Comparison of ENCODE assay signal across 8 cellular contexts in genomic region chr5:144170276-144171024, GRCh38. TPM values are rescaled to one million over a fixed set of nuclear protein-coding genes. Genes with fewer than 3 reads are reported as not detected.
A peak's percentile ranks its signal among the peaks of the same experiment; 100 is the strongest.
DNase-seq lines count a peak whose midpoint lies in the region; ATAC-seq and TF ChIP-seq lines count a peak whose summit lies in the region.

TSS of gene KCTD16 (plus strand) at chr5:144170873.
TSS of gene YIPF5 (minus strand) at chr5:144170659. CDS start at chr5:144169955, 704 bp downstream.

- DNase-seq in NCI-H1694 treated with DMSO at 0.1 percent for 48 hours (lab: John Stamatoyannopoulos, UW) (peak; percentile 91), T-helper 17 cell (peak; percentile 89 to 96 (median 95)), anterior cingulate cortex (lab: John Stamatoyannopoulos, UW) (peak; percentile 71 to 97 (median 91)), right atrium auricular region (ENCODE audit: low spot score) (peak; percentile 94), prostate gland (ENCODE audit: low spot score) (peak; percentile 95)

- peak within 1 kb of the TSS; percentile 79 to 81 for H3K27ac ChIP-seq in right atrium auricular region
- H3K27ac ChIP-seq in prostate gland, result peak within 1 kb of the TSS; percentile 67 to 68
- peak within 1 kb of the TSS; percentile 57 for H3K27ac ChIP-seq in urinary bladder (ENCODE audit: low read depth)

- H3K9me3 ChIP-seq in T-helper 17 cell (ENCODE audit: control insufficient read depth, low read length, poor library complexity, severe bottlenecking), result no peaks in the 10 kb centered on the region
- no peaks in the 10 kb centered on the region for H3K9me3 ChIP-seq in right atrium auricular region
- H3K9me3 ChIP-seq in prostate gland, result no peaks in the 10 kb centered on the region

- H3K4me1 ChIP-seq in right atrium auricular region (peaks cover 0 to 21% of the 10 kb centered on the region in 2 donors), prostate gland (replicated peaks) (no peaks in the 10 kb centered on the region), urinary bladder (ENCODE audit: insufficient read depth) (peaks cover 2% of the 10 kb centered on the region)

- peaks cover 2% of the 10 kb centered on the region for H3K36me3 Mint-ChIP-seq in T-helper 17 cell (ENCODE audit: low read depth)

- H3K4me3 ChIP-seq in right atrium auricular region, result peak within 1 kb of the TSS; percentile 76 to 79
- peak within 1 kb of the TSS; percentile 84 to 86 for H3K4me3 ChIP-seq in prostate gland
- peak within 1 kb of the TSS; percentile 85 for H3K4me3 ChIP-seq in urinary bladder (ENCODE audit: low read depth, low read length)

- H3K27me3 ChIP-seq in right atrium auricular region (no peaks in the 10 kb centered on the region), prostate gland (replicated peaks; ENCODE audit: insufficient read depth) (no peaks in the 10 kb centered on the region)

- TF ChIP-seq POLR2A in prostate gland (IDR thresholded peaks at IDR 0.05), result peak; percentile 59

- H3K36me3 ChIP-seq in right atrium auricular region, result peaks cover 6% of the 10 kb centered on the region
- no peaks in the 10 kb centered on the region for H3K36me3 ChIP-seq in prostate gland
- H3K36me3 ChIP-seq in urinary bladder (ENCODE audit: insufficient read depth), result no peaks in the 10 kb centered on the region

- no peaks in the 10 kb centered on the region for H3K27me3 Mint-ChIP-seq in T-helper 17 cell

- TF ChIP-seq CTCF in right atrium auricular region (IDR thresholded peaks at IDR 0.05) (no peak), prostate gland (IDR thresholded peaks at IDR 0.05) (no peak)

- under 1% methylated on average over 39 of the region's 39 CpGs for WGBS in prostate gland
- under 1% methylated on average over 39 of the region's 39 CpGs for WGBS in urinary bladder

- intact Hi-C loops in prostate gland (cut with DNase I), result no loop called here

- peaks cover 25% of the 10 kb centered on the region for H3K4me1 Mint-ChIP-seq in T-helper 17 cell

- peak within 1 kb of the TSS; percentile 98 for H3K27ac Mint-ChIP-seq in T-helper 17 cell

- peak within 1 kb of the TSS; percentile 98 for H3K4me3 Mint-ChIP-seq in T-helper 17 cell

- ATAC-seq in GM18499 (IDR thresholded peaks at IDR 0.05; ENCODE audit: insufficient read depth, unreplicated experiment), result peak; percentile 100
- ATAC-seq in HG02938 (IDR thresholded peaks at IDR 0.05; ENCODE audit: unreplicated experiment), result peak; percentile 99
- peak; percentile 97 for ATAC-seq in T-helper 17 cell

RNA-seq across cellular contexts. Expression of gene KCTD16, which starts in this region (rescaled TPM):
- not detected for total RNA-seq in T-helper 17 cell
- total RNA-seq in right atrium auricular region, result under 1 TPM; 0.04 to 0.28 TPM
- under 1 TPM; 0.14 to 0.62 TPM for total RNA-seq in prostate gland
- total RNA-seq in urinary bladder, result 1.6 TPM
- 0.06 TPM for polyA plus RNA-seq in urinary bladder

RNA-seq across cellular contexts. Expression of gene YIPF5, which starts in this region (rescaled TPM):
- 10 to 100 TPM; 40.3 to 46.6 TPM for total RNA-seq in T-helper 17 cell
- total RNA-seq in right atrium auricular region, result 10 to 100 TPM; 24.1 to 30.0 TPM
- 10 to 100 TPM; 34.4 to 45.3 TPM for total RNA-seq in prostate gland
- total RNA-seq in urinary bladder, result 76.2 TPM
- polyA plus RNA-seq in urinary bladder, result 24.2 TPM

Comparison
In these comparisons a context has a peak if more than half of its experiments do, and no peak if none do; other contexts are left out.
1. Peak in every context shown above with its lines: DNase-seq, ATAC-seq, H3K4me3 ChIP-seq and H3K27ac ChIP-seq.